Comparison of ENCODE assay signal across 1 cellular context in the genomic region with DNA sequence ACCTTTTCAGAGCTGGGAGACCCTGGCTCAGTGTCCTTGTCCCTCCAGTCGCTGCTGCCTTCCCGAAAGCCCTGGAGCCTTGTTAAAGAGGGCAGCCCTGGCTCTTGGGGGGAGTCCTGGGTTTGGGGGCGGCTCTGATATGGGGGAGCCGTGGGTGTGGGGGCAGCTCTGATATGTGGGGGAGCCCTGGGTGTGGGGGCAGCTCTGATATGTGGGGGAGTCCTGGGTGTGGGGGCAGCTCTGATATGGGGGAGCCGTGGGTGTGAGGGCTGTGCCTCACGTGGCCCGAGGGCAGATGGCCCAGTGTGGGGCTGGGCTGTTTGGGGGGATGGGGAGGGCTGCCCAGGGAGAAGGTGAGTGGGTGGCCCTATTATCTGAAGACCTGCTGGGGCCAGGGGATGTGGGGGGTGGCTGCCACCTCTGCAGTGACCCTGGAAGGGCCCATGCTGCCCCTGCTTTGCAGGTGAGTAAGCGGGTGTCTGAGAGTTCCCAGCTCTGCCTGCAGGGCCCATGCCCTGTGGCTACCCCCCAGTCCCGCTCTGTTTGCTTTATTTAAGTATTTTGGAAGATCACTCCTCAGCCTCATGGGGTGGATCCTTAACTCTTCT.
TF ChIP-seq lines count a peak whose summit lies in the region.

No MANE protein-coding gene starts in this region.

TF ChIP-seq in H1, 55 proteins besides CTCF, POLR2A, EP300 and RAD21:
- TF ChIP-seq BRCA1 (IDR thresholded peaks at IDR 0.05; ENCODE audit: low read depth, low read length) (no peak), SRF (IDR thresholded peaks at IDR 0.05; ENCODE audit: low read depth, low read length) (no peak), NRF1 (IDR thresholded peaks at IDR 0.05; ENCODE audit: low read depth, low read length) (no peak), RXRA (IDR thresholded peaks at IDR 0.05; ENCODE audit: insufficient read depth, low read depth, low read length) (no peak), TBP (IDR thresholded peaks at IDR 0.05; ENCODE audit: low read depth, low read length) (no peak), EGR1 (IDR thresholded peaks at IDR 0.05; ENCODE audit: borderline replicate concordance, low read depth, low read length) (no peak), EZH2 (IDR thresholded peaks at IDR 0.05; ENCODE audit: low read depth, low read length, severe bottlenecking) (no peak), MAFK (IDR thresholded peaks at IDR 0.05; ENCODE audit: low read depth, low read length) (no peak), GTF2F1 (IDR thresholded peaks at IDR 0.05; ENCODE audit: borderline replicate concordance, low read depth, low read length) (no peak), HDAC6 (IDR thresholded peaks at IDR 0.05; ENCODE audit: low read depth, low read length) (no peak), TAF1 (IDR thresholded peaks at IDR 0.05; ENCODE audit: low read depth, low read length) (no peak), CEBPB (IDR thresholded peaks at IDR 0.05; ENCODE audit: low read depth, low read length) (no peak), CHD2 (IDR thresholded peaks at IDR 0.05; ENCODE audit: low read length) (no peak), CBX8 (IDR thresholded peaks at IDR 0.05; ENCODE audit: borderline replicate concordance, low read depth, low read length) (no peak), SP4 (IDR thresholded peaks at IDR 0.05; ENCODE audit: low read length) (no peak), CHD1 (IDR thresholded peaks at IDR 0.05; ENCODE audit: low read depth, low read length) (no peak), KDM5A (IDR thresholded peaks at IDR 0.05; ENCODE audit: low read length) (no peak), ATF2 (IDR thresholded peaks at IDR 0.05; ENCODE audit: low read length) (no peak), YY1 (IDR thresholded peaks at IDR 0.05; ENCODE audit: low read depth, low read length) (no peak), SIN3A (conservative IDR thresholded peaks at IDR 0.05 in 1 of 2, IDR thresholded peaks at IDR 0.05 in 1 of 2; ENCODE audit: low read depth in 1 of 2, low read length in 2 of 2) (no peak)
